ENCODE assay signal across 8 cellular contexts in genomic region chr2:131923287-131923686, GRCh38.
DNase-seq lines count a peak whose midpoint lies in the region; ATAC-seq, FAIRE-seq and TF ChIP-seq lines count a peak whose summit lies in the region.
"Not testable (repeated sequence)": the region's sequence is repeated elsewhere in the genome, so short reads cannot be mapped to it uniquely, and the experiment has no call there.

No MANE protein-coding gene starts in this region.

- H3K27me3 Mint-ChIP-seq in astrocyte (ENCODE audit: low read depth, unreplicated experiment) = not testable (repeated sequence)

- not testable (repeated sequence) for H3K79me2 ChIP-seq in astrocyte (ENCODE audit: insufficient read depth, low read length)

- H3K36me3 ChIP-seq in RWPE2 (ENCODE audit: low read depth); astrocyte (ENCODE audit: insufficient read depth, low read length): not testable (repeated sequence)

- H3K27ac ChIP-seq in RWPE2 (ENCODE audit: poor library complexity, severe bottlenecking); astrocyte (ENCODE audit: low read depth, low read length): not testable (repeated sequence)

- H3K27ac Mint-ChIP-seq in astrocyte (ENCODE audit: unreplicated experiment) = not testable (repeated sequence)

- not testable (repeated sequence) for H3K4me1 ChIP-seq in RWPE2 (ENCODE audit: insufficient read depth, poor library complexity, severe bottlenecking); astrocyte (ENCODE audit: insufficient read depth, low read length)

- H3K36me3 Mint-ChIP-seq in astrocyte (ENCODE audit: low read depth, unreplicated experiment) = not testable (repeated sequence)

- FAIRE-seq in astrocyte (lab: Jason Lieb, UNC) = not testable (repeated sequence)

- ATAC-seq in GM18502 (IDR thresholded peaks at IDR 0.05; ENCODE audit: poor library complexity, unreplicated experiment) = peak; percentile 48
- ATAC-seq in RWPE2 (ENCODE audit: low read depth) = peak; percentile 97

- not testable (repeated sequence) for H3K4me1 Mint-ChIP-seq in astrocyte (ENCODE audit: low read depth, unreplicated experiment)

- not testable (repeated sequence) for H3K4me2 ChIP-seq in astrocyte (ENCODE audit: low read length)

- TF ChIP-seq CTCF in RWPE2 (IDR thresholded peaks at IDR 0.05; ENCODE audit: poor library complexity, severe bottlenecking); astrocyte (IDR thresholded peaks at IDR 0.05; ENCODE audit: insufficient read depth, low read depth, low read length); choroid plexus epithelial cell (conservative IDR thresholded peaks at IDR 0.05; ENCODE audit: low read depth, low read length): not testable (repeated sequence)

- H2AFZ ChIP-seq in astrocyte (ENCODE audit: low read depth, low read length) = not testable (repeated sequence)

- H4K20me1 ChIP-seq in astrocyte (ENCODE audit: insufficient read depth, low read length) = not testable (repeated sequence)

- H3K4me3 Mint-ChIP-seq in astrocyte (ENCODE audit: unreplicated experiment) = not testable (repeated sequence)

- not testable (repeated sequence) for H3K27me3 ChIP-seq in RWPE2 (ENCODE audit: insufficient read depth, poor library complexity, severe bottlenecking); astrocyte (ENCODE audit: insufficient read depth, low read length)

- H3K4me3 ChIP-seq in RWPE2 (ENCODE audit: severe bottlenecking); astrocyte (ENCODE audit: insufficient read depth, low read depth, low read length); choroid plexus epithelial cell (ENCODE audit: low read depth, low read length): not testable (repeated sequence)

- not testable (repeated sequence) for H3K9me3 Mint-ChIP-seq in astrocyte (ENCODE audit: unreplicated experiment)

- DNase-seq in AML-193 (lab: John Stamatoyannopoulos, UW) (peak; percentile 19 to 43), Kasumi-1 (lab: John Stamatoyannopoulos, UW) (peak; percentile 45 to 63), NOMO-1 treated with dmso at 0.1 percent for 144 hours (lab: John Stamatoyannopoulos, UW; ENCODE audit: unreplicated experiment) (peak; percentile 11), astrocyte (ENCODE audit: low read depth) (peak; percentile 58), choroid plexus epithelial cell (ENCODE audit: low read depth) (peak; percentile 0), iris pigment epithelial cell (ENCODE audit: low read depth) (peak; percentile 0)
- not testable (repeated sequence) for DNase-seq in RWPE2 (ENCODE audit: low spot score)

- not testable (repeated sequence) for H3K9me3 ChIP-seq in RWPE2 (ENCODE audit: severe bottlenecking); astrocyte (ENCODE audit: insufficient read depth, low read depth, low read length)

- H3K9ac ChIP-seq in astrocyte (ENCODE audit: low read length) = not testable (repeated sequence)
